Comparison of ENCODE assay signal across 14 cellular contexts in the genomic region with DNA sequence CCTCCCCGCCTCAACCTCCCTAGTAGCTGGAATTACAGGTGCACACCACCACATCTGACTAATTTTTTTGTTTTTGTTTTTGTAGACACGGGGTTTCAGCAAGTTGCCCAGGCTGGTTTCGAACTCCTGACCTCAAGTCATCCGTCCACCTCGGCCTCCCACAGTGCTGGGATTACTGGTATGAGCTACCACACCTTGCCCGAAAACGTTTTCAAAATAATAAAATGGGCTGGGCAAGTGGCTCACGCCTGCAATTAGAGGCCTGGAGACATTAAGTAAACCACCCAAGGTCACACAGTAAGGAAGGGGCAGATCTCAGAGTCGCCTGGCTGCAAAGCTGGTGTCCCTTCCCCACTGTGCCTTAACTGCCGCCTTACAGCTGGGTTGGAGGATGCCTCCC. TPM values are rescaled to one million over a fixed set of nuclear protein-coding genes. Genes with fewer than 3 reads are reported as not detected.
A peak's percentile ranks its signal among the peaks of the same experiment; 100 is the strongest.
DNase-seq lines count a peak whose midpoint lies in the region; FAIRE-seq and TF ChIP-seq lines count a peak whose summit lies in the region.
"Not testable (repeated sequence)": the region's sequence is repeated elsewhere in the genome, so short reads cannot be mapped to it uniquely, and the experiment has no call there.
"Had no signal": no experiment of that assay in that cellular context is flagged by ENCODE, and none has a peak within 500 bp of the region (broad histone marks: within the 10 kb centered on the region; RNA-seq: fewer than 3 reads in every experiment).

No MANE protein-coding gene starts in this region.

- H3K27ac ChIP-seq in colonic mucosa; kidney (ENCODE audit: low read depth in 2 of 2, low read length in 2 of 2): not testable (repeated sequence)
- H3K27ac ChIP-seq in mucosa of rectum (ENCODE audit: low read depth in 2 of 2, low read length in 2 of 2) (peak overlapping the region; percentile 52 to 64), transverse colon (peak overlapping the region in 3 of 4 donors; percentile 83 to 87 (median 84))

- H3K9me3 ChIP-seq in colonic mucosa; kidney (ENCODE audit: control insufficient read depth in 1 of 2, low read length in 2 of 2); mucosa of rectum (ENCODE audit: control insufficient read depth in 2 of 2, low read length in 2 of 2); transverse colon: not testable (repeated sequence)

- peak overlapping the region in 1 of 2 donors; percentile 46 for H3K9ac ChIP-seq in colonic mucosa (ENCODE audit: low read depth in 2 of 2, low read length in 2 of 2)
- H3K9ac ChIP-seq in kidney (ENCODE audit: low read length in 2 of 2) = not testable (repeated sequence)
- peak overlapping the region in 1 of 2 donors; percentile 73 for H3K9ac ChIP-seq in mucosa of rectum (ENCODE audit: low read depth in 1 of 2, low read length in 2 of 2)

- H3K4me3 ChIP-seq in colonic mucosa; kidney (ENCODE audit: low read length in 2 of 2): not testable (repeated sequence)
- H3K4me3 ChIP-seq in mucosa of rectum (ENCODE audit: low read length in 2 of 2) (peak overlapping the region in 1 of 2 donors; percentile 16), transverse colon (peak overlapping the region in 1 of 4 donors; percentile 52)

- TF ChIP-seq CTCF in colonic mucosa (IDR thresholded peaks at IDR 0.05); kidney (IDR thresholded peaks at IDR 0.05; ENCODE audit: borderline replicate concordance, extremely low read depth, insufficient read depth); transverse colon (IDR thresholded peaks at IDR 0.05): not testable (repeated sequence)

- H3K27me3 ChIP-seq in colonic mucosa; mucosa of rectum (ENCODE audit: control insufficient read depth in 2 of 2, insufficient read depth in 2 of 2, low read length in 2 of 2); transverse colon: not testable (repeated sequence)

- intact Hi-C loops in colonic mucosa (cut with DNase I); kidney (cut with DNase I): not testable (repeated sequence)
- intact Hi-C loops in transverse colon (cut with DNase I; ENCODE audit: low total_unique reads) = loop anchor here (5.0 kb wide), 1 partner anchor 113 kb away; no protein-coding TSS in a partner anchor

- not testable (repeated sequence) for H3K36me3 ChIP-seq in colonic mucosa; kidney (ENCODE audit: control insufficient read depth in 1 of 2, insufficient read depth in 2 of 2, low read length in 2 of 2); mucosa of rectum (ENCODE audit: control insufficient read depth in 2 of 2, insufficient read depth in 2 of 2, low read length in 2 of 2); transverse colon

- peak; percentile 69 for FAIRE-seq in GM12891 (lab: Jason Lieb, UNC)
- not testable (repeated sequence) for FAIRE-seq in kidney (lab: Jason Lieb, UNC)

- TF ChIP-seq EP300 in transverse colon (IDR thresholded peaks at IDR 0.05; ENCODE audit: low read depth) = not testable (repeated sequence)

- not testable (repeated sequence) for H3K4me1 ChIP-seq in colonic mucosa; kidney (ENCODE audit: control insufficient read depth in 1 of 2, insufficient read depth in 1 of 2, low read depth in 1 of 2, low read length in 2 of 2)
- H3K4me1 ChIP-seq in mucosa of rectum (ENCODE audit: control insufficient read depth in 2 of 2, insufficient read depth in 2 of 2, low read length in 2 of 2) = peaks cover 2 to 21% of the 10 kb centered on the region in 2 donors
- H3K4me1 ChIP-seq in transverse colon = peaks cover 0 to 28% (median 13%) of the 10 kb centered on the region in 4 donors

- in situ Hi-C loops in transverse colon (cut with MboI; ENCODE audit: low pct_ligation_motif_present in 1 of 4, low pct_unique_long_range_greater_than_20kb in 1 of 4, low sequenced_read_pairs in 3 of 4) = not testable (repeated sequence)

- not testable (repeated sequence) for TF ChIP-seq POLR2A in GM12891 (IDR thresholded peaks at IDR 0.05; ENCODE audit: low read depth, low read length)
- peak; percentile 28 for TF ChIP-seq POLR2A in transverse colon (IDR thresholded peaks at IDR 0.05)

- DNase-seq in GM12891 (ENCODE audit: insufficient read length, low spot score) = not testable (repeated sequence)
- DNase-seq in NCI-H2227 (lab: John Stamatoyannopoulos, UW; ENCODE audit: unreplicated experiment) (peak; percentile 1), colonic mucosa (peak; percentile 58), kidney (peak; percentile 22), transverse colon (peak; percentile 67)

- WGBS in transverse colon (ENCODE audit: low coverage in 1 of 2), 2 donors = 40 to 52% methylated on average over 4 to 10 of the region's 10 CpGs

RNA-seq across cellular contexts. Expression of a gene that starts 1.6 kb away (rescaled TPM):
- 23.0 TPM for polyA plus RNA-seq in GM12891 (2012; ENCODE audit: low read depth, missing spikeins)
- total RNA-seq in colonic mucosa = 10 to 100 TPM in 1 of 2 donors, 1 to 10 TPM in 1; 9.3 to 18.9 TPM
- 2.7 TPM for total RNA-seq in kidney
- polyA plus RNA-seq in kidney (ENCODE audit: insufficient read depth, low read depth, low replicate concordance) = 1.0 TPM
- 10 to 100 TPM in 2 of 4 donors, 1 to 10 TPM in 1, not detected in 1; 7.8 to 15.3 (median 10.9) TPM for total RNA-seq in transverse colon

RNA-seq across cellular contexts. Expression of a gene that starts 23.2 kb away (rescaled TPM):
- polyA plus RNA-seq in GM12891 (2012; ENCODE audit: low read depth, missing spikeins) = 0.13 TPM
- total RNA-seq in colonic mucosa = 1 to 10 TPM in 1 of 2 donors, not detected in 1; 1.4 TPM
- total RNA-seq in kidney = 1.2 TPM
- polyA plus RNA-seq in kidney (ENCODE audit: insufficient read depth, low read depth, low replicate concordance) = not detected
- 1 to 10 TPM in 2 of 4 donors, not detected in 2; 2.7 to 3.0 TPM for total RNA-seq in transverse colon
- total RNA-seq: Calu3; CD4-positive, alpha-beta memory T cell; H4; HFFc6; HT1080; IMR-90; K562 had no signal
- polyA plus RNA-seq: A549; CD4-positive, alpha-beta memory T cell; IMR-90 had no signal

RNA-seq across cellular contexts. Expression of a gene that starts 33.5 kb away (rescaled TPM):
- polyA plus RNA-seq in GM12891 (2012; ENCODE audit: low read depth, missing spikeins) = 104 TPM
- total RNA-seq in colonic mucosa (10 to 100 TPM; 13.5 to 49.0 TPM), kidney (19.8 TPM), transverse colon (1 to 10 TPM; 1.2 to 9.1 (median 7.5) TPM)
- 9.5 TPM for polyA plus RNA-seq in kidney (ENCODE audit: insufficient read depth, low read depth, low replicate concordance)

RNA-seq across cellular contexts. Expression of a gene that starts 40.3 kb away (rescaled TPM):
- 9.2 TPM for polyA plus RNA-seq in GM12891 (2012; ENCODE audit: low read depth, missing spikeins)
- total RNA-seq in colonic mucosa (1 to 10 TPM; 6.0 to 7.0 TPM), kidney (4.3 TPM), transverse colon (1 to 10 TPM; 2.0 to 6.4 (median 4.2) TPM)
- 1.7 TPM for polyA plus RNA-seq in kidney (ENCODE audit: insufficient read depth, low read depth, low replicate concordance)
- total RNA-seq: HT1080 had no signal
